ENCODE assay signal across 23 cellular contexts in the genomic region with DNA sequence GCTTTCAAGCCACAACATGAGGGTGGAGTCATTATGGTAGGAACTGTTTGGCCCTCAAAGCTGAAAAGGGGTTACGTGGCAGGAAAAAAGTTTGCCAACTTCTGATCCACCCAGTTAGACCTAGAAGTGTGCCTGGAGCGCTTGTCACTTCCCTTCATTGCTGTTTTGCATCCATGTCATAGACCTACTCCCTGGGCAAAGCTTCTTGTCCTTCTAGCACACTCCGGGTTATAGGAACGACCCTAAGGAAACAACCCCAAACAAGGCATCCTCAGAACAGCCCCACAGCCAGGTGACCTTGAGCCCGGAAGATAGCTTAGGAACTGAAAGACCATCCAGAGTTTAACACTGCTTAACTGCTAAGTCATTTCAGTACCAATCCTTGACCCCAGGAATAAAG.
DNase-seq lines count a peak whose midpoint lies in the region; ATAC-seq and TF ChIP-seq lines count a peak whose summit lies in the region.
"Had no signal": no experiment of that assay in that cellular context is flagged by ENCODE, and none has a peak within 500 bp of the region (broad histone marks: within the 10 kb centered on the region; RNA-seq: fewer than 3 reads in every experiment).

No MANE protein-coding gene starts in this region.

- POLR2A ChIA-PET in Caco-2 (lab: Charles Lee), result no interaction called here

- H3K9me3 Mint-ChIP-seq in activated CD4-positive, alpha-beta T cell treated with anti-CD3 and anti-CD28 coated beads, Interleukin-2, amount 10 ng/mL, durations not matched to agents 24 days and 14 days, result no peaks in the 10 kb centered on the region
- H3K9me3 Mint-ChIP-seq in Caco-2 (ENCODE audit: unreplicated experiment), result no peaks in the 10 kb centered on the region
- H3K9me3 Mint-ChIP-seq: CD4-positive, alpha-beta T cell; CD8-positive, alpha-beta T cell had no signal

- H3K9me3 ChIP-seq in esophagus muscularis mucosa (no peaks in the 10 kb centered on the region), osteoblast (ENCODE audit: low read depth, low read length) (no peaks in the 10 kb centered on the region), Caco-2 (no peaks in the 10 kb centered on the region)
- H3K9me3 ChIP-seq: A549; BLaER1 treated with 17β-estradiol and CSF1 and Interleukin-3, amounts not matched to agents 10 nM and 100 nM had no signal

- H2AFZ ChIP-seq in osteoblast (ENCODE audit: low read length), result no peak overlapping the region

- no peaks in the 10 kb centered on the region for H3K79me2 ChIP-seq in osteoblast (ENCODE audit: insufficient read depth, low read length)

- TF ChIP-seq CTCF in esophagus muscularis mucosa (IDR thresholded peaks at IDR 0.05), result no peak
- TF ChIP-seq CTCF in osteoblast (IDR thresholded peaks at IDR 0.05; ENCODE audit: extremely low read depth, low read depth, low read length), result no peak
- TF ChIP-seq CTCF in Caco-2 (IDR thresholded peaks at IDR 0.05; ENCODE audit: insufficient read depth in 1 of 2, low read depth in 1 of 2, low read length in 1 of 2, severe bottlenecking in 1 of 2, unreplicated experiment in 1 of 2), result no peak

- no peaks in the 10 kb centered on the region for H3K4me1 Mint-ChIP-seq in activated CD4-positive, alpha-beta T cell treated with anti-CD3 and anti-CD28 coated beads, Interleukin-2, amount 10 ng/mL, durations not matched to agents 24 days and 14 days
- H3K4me1 Mint-ChIP-seq in Caco-2 (ENCODE audit: low read depth, unreplicated experiment), result no peaks in the 10 kb centered on the region
- H3K4me1 Mint-ChIP-seq: B cell had no signal

- H3K27ac ChIP-seq in esophagus muscularis mucosa (replicated peaks in 1 of 4) (no peak overlapping the region), osteoblast (ENCODE audit: low read depth, low read length) (no peak overlapping the region)
- H3K27ac ChIP-seq: 22Rv1; A549; BLaER1 treated with 17β-estradiol and CSF1 and Interleukin-3, amounts not matched to agents 10 nM and 100 nM; C4-2B had no signal

- peaks cover 0 to 41% (median 2%) of the 10 kb centered on the region in 4 donors for H3K27me3 ChIP-seq in esophagus muscularis mucosa
- H3K27me3 ChIP-seq in osteoblast (ENCODE audit: insufficient read depth, low read length), result no peaks in the 10 kb centered on the region
- no peaks in the 10 kb centered on the region for H3K27me3 ChIP-seq in Caco-2 (replicated peaks; ENCODE audit: control insufficient read depth, insufficient read depth, low read length)
- H3K27me3 ChIP-seq: BLaER1 treated with 17β-estradiol and CSF1 and Interleukin-3, amounts not matched to agents 10 nM and 100 nM had no signal

- CTCF ChIA-PET in Caco-2 (lab: Charles Lee), result no interaction called here

- no TSS peak for BruUV-seq in Caco-2 (replicated peaks; lab: Mats Ljungman, UMichigan)

- H3K27ac Mint-ChIP-seq in activated CD4-positive, alpha-beta T cell treated with anti-CD3 and anti-CD28 coated beads, Interleukin-2, amount 10 ng/mL, durations not matched to agents 24 days and 14 days, result no peak overlapping the region
- no peak overlapping the region for H3K27ac Mint-ChIP-seq in Caco-2 (ENCODE audit: unreplicated experiment)
- H3K27ac Mint-ChIP-seq: B cell; CD4-positive, alpha-beta T cell; CD8-positive, alpha-beta T cell had no signal

- H3K4me3 Mint-ChIP-seq in activated CD4-positive, alpha-beta T cell treated with anti-CD3 and anti-CD28 coated beads, Interleukin-2, amount 10 ng/mL, durations not matched to agents 24 days and 14 days, result no peak overlapping the region
- no peak overlapping the region for H3K4me3 Mint-ChIP-seq in Caco-2 (ENCODE audit: unreplicated experiment)
- H3K4me3 Mint-ChIP-seq: B cell; CD4-positive, alpha-beta T cell; CD8-positive, alpha-beta T cell had no signal

- DNase-seq in activated CD4-positive, alpha-beta T cell treated with anti-CD3 and anti-CD28 coated beads, Interleukin-2, amount 10 ng/mL, durations not matched to agents 24 days and 14 days, result peak; percentile 21
- no peak for DNase-seq in activated CD4-positive, alpha-beta T cell treated with anti-CD3 and anti-CD28 coated beads for 4 hours
- DNase-seq in esophagus muscularis mucosa (ENCODE audit: extremely low spot score) (peak; percentile 68), osteoblast (ENCODE audit: insufficient read length, low spot score, missing footprints) (peak; percentile 2), Caco-2 (no peak), hypothalamus (lab: John Stamatoyannopoulos, UW) (no peak)
- DNase-seq: AML-193; CD4-positive, alpha-beta T cell; CD8-positive, alpha-beta T cell; DMS 273 treated with DMSO at 0.1 percent for 48 hours; DMS153; DMS53; DMS79; DND-41; EL; GDM1 had no signal

- H4K20me1 ChIP-seq in osteoblast (ENCODE audit: insufficient read depth, low read length), result no peaks in the 10 kb centered on the region
- H4K20me1 ChIP-seq: BLaER1 treated with 17β-estradiol and CSF1 and Interleukin-3, amounts not matched to agents 10 nM and 100 nM had no signal

- H3K4me2 ChIP-seq in osteoblast (ENCODE audit: insufficient read depth, low read length), result no peak overlapping the region
- H3K4me2 ChIP-seq: A549; BLaER1 treated with 17β-estradiol and CSF1 and Interleukin-3, amounts not matched to agents 10 nM and 100 nM had no signal

- H3K4me1 ChIP-seq in esophagus muscularis mucosa, result no peaks in the 10 kb centered on the region
- H3K4me1 ChIP-seq in osteoblast (ENCODE audit: insufficient read depth, low read length), result no peaks in the 10 kb centered on the region
- H3K4me1 ChIP-seq in Caco-2, result no peaks in the 10 kb centered on the region
- H3K4me1 ChIP-seq: A549 had no signal

- H3K36me3 Mint-ChIP-seq in activated CD4-positive, alpha-beta T cell treated with anti-CD3 and anti-CD28 coated beads, Interleukin-2, amount 10 ng/mL, durations not matched to agents 24 days and 14 days (ENCODE audit: low read depth), result no peaks in the 10 kb centered on the region
- H3K36me3 Mint-ChIP-seq in Caco-2 (ENCODE audit: insufficient read depth, unreplicated experiment), result no peaks in the 10 kb centered on the region
- H3K36me3 Mint-ChIP-seq: CD8-positive, alpha-beta T cell had no signal

- H3K27me3 Mint-ChIP-seq in activated CD4-positive, alpha-beta T cell treated with anti-CD3 and anti-CD28 coated beads, Interleukin-2, amount 10 ng/mL, durations not matched to agents 24 days and 14 days, result no peaks in the 10 kb centered on the region
- peaks cover 9% of the 10 kb centered on the region for H3K27me3 Mint-ChIP-seq in Caco-2 (ENCODE audit: insufficient read depth, unreplicated experiment)

- no peaks in the 10 kb centered on the region for H3K36me3 ChIP-seq in esophagus muscularis mucosa
- H3K36me3 ChIP-seq in osteoblast (ENCODE audit: insufficient read depth, low read length), result no peaks in the 10 kb centered on the region
- no peaks in the 10 kb centered on the region for H3K36me3 ChIP-seq in Caco-2 (ENCODE audit: control insufficient read depth, insufficient read depth, low read length)
- H3K36me3 ChIP-seq: BLaER1 treated with 17β-estradiol and CSF1 and Interleukin-3, amounts not matched to agents 10 nM and 100 nM had no signal

- no peak for TF ChIP-seq POLR2A in esophagus muscularis mucosa (IDR thresholded peaks at IDR 0.05; ENCODE audit: low read depth)

- 89% methylated on average over 4 of the region's 5 CpGs for WGBS in esophagus muscularis mucosa

- TF ChIP-seq EP300 in esophagus muscularis mucosa (IDR thresholded peaks at IDR 0.05), result no peak

- H3K4me3 ChIP-seq in esophagus muscularis mucosa (no peak overlapping the region), osteoblast (ENCODE audit: insufficient read depth, low read length) (no peak overlapping the region), Caco-2 (ENCODE audit: low read depth, low read length) (no peak overlapping the region)
- H3K4me3 ChIP-seq: A549; BLaER1 treated with 17β-estradiol and CSF1 and Interleukin-3, amounts not matched to agents 10 nM and 100 nM; GM12878 had no signal

- ATAC-seq in HG02571 (IDR thresholded peaks at IDR 0.05; ENCODE audit: unreplicated experiment), result no peak
- ATAC-seq: A549; CD8-positive, alpha-beta T cell; GM12878 had no signal

- intact Hi-C loops in activated CD4-positive, alpha-beta T cell treated with anti-CD3 and anti-CD28 coated beads, Interleukin-2, amount 10 ng/mL, durations not matched to agents 24 days and 14 days (cut with micrococcal nuclease), result no loop called here
- intact Hi-C loops in esophagus muscularis mucosa (cut with DNase I), result no loop called here
- intact Hi-C loops in Caco-2 (cut with micrococcal nuclease; ENCODE audit: unreplicated experiment), result no loop called here

Comparison
In these comparisons a context has a peak if more than half of its experiments do, and no peak if none do; other contexts are left out.
1. DNase-seq: peak in activated CD4-positive, alpha-beta T cell treated with anti-CD3 and anti-CD28 coated beads, Interleukin-2, amount 10 ng/mL, durations not matched to agents 24 days and 14 days (single experiment), esophagus muscularis mucosa (single experiment) and osteoblast (single experiment); none in activated CD4-positive, alpha-beta T cell treated with anti-CD3 and anti-CD28 coated beads for 4 hours (0 of 2), Caco-2 (0 of 2) and hypothalamus (0 of 51).